1 cellular context compared by ENCODE assay signal in the genomic region with DNA sequence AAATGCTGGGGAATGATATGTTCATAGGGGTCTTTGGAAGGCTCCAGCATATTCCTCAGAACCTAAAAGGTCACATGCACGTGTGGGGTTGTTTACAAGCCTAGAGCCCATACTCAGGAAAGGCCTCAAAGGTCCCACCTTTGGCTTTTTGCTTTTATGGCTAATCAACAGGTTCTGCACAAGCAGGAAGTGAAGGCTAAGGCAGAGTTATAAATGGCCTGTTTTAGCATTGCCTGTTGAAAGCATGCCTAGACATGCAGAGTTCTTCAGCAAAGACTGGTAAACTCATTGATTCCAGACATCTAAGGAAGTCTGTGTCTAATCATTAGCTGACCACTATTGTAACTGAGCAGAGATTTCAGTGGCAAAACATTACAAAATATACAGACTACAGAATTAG.
TF ChIP-seq lines count a peak whose summit lies in the region.

No MANE protein-coding gene starts in this region.

TF ChIP-seq in HCT116, 20 proteins besides CTCF, POLR2A, EP300 and RAD21 (continued from another document):
- TF ChIP-seq ELF1 (IDR thresholded peaks at IDR 0.05; ENCODE audit: borderline replicate concordance, low read depth): peak; percentile 16; the same call in 1 of the 2 replicates
- TF ChIP-seq CBX3 (IDR thresholded peaks at IDR 0.05; ENCODE audit: low read depth): peak; percentile 49; the same call in 1 of the 2 replicates
- TF ChIP-seq FOSL1 (IDR thresholded peaks at IDR 0.05; ENCODE audit: low read depth): no peak
- TF ChIP-seq YY1 (IDR thresholded peaks at IDR 0.05; ENCODE audit: extremely low read depth, insufficient replicate concordance, low read depth, low read length): no peak
